ENCODE assay signal across 12 cellular contexts in the genomic region with DNA sequence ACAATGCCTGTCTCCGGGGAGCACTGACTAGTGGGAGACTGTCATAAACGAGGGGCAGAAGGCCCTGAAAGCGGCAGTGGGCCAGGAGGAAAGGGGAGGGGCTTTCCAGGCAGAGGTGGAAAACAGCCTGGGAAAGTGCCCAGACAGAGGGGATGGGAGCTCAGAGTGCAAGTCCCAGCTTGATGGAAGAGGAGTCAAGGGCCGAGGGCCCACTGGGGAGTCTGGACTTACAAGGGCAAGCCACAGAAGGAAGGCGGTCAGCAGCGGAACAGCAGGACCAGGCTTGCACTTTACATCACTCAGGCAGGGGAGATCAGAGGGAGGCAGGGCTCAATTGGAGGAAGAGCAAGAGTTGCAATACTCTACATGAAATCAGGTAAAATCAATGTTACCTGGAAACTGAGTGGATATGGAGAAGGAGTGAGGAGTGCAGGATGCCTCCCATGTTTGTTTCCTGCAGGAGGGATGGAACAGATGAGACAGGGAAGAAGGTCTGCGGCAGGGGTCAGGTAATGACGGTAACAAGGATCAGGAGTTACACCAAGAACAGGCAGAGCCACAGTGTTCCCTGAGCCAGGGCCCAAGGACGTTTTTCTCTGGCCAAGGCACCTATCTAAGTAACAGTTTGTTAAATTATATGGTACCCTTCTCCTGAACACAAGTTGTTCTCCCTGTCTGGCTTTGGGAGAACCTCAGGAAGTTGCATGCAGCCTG. TPM values are rescaled to one million over a fixed set of nuclear protein-coding genes. Genes with fewer than 3 reads are reported as not detected.
DNase-seq lines count a peak whose midpoint lies in the region; ATAC-seq and TF ChIP-seq lines count a peak whose summit lies in the region.
"Had no signal": no experiment of that assay in that cellular context is flagged by ENCODE, and none has a peak within 500 bp of the region (broad histone marks: within the 10 kb centered on the region; RNA-seq: fewer than 3 reads in every experiment).

No MANE protein-coding gene starts in this region.

- H3K9me3 ChIP-seq in thyroid gland, result no peaks in the 10 kb centered on the region

- no peak for ATAC-seq in GM21528 (IDR thresholded peaks at IDR 0.05; ENCODE audit: low FRiP score, unreplicated experiment)

- H3K4me1 Mint-ChIP-seq in activated naive CD4-positive, alpha-beta T cell treated with anti-CD3 and anti-CD28 coated beads, Interleukin-2, amount 10 ng/mL, durations not matched to agents 7 days and 5 days, result peaks cover 72% of the 10 kb centered on the region
- H3K4me1 Mint-ChIP-seq in chondrocyte (ENCODE audit: low read depth) (peaks cover 65% of the 10 kb centered on the region), mesothelial cell of epicardium (peaks cover 56% of the 10 kb centered on the region)

- CTCF ChIA-PET in activated naive CD4-positive, alpha-beta T cell treated with anti-CD3 and anti-CD28 coated beads, Interleukin-2, amount 10 ng/mL, durations not matched to agents 7 days and 5 days (lab: Charles Lee), result interaction anchor here (1.4 to 9.2 kb wide), 2 partner anchors 12 to 23 kb away, joined by 5 to 87 read pairs; partner anchors contain the start of gene PXN

- no peak for TF ChIP-seq CTCF in chondrocyte (IDR thresholded peaks at IDR 0.05)
- TF ChIP-seq CTCF in mesothelial cell of epicardium (IDR thresholded peaks at IDR 0.05; ENCODE audit: unreplicated experiment), result no peak
- no peak for TF ChIP-seq CTCF in thyroid gland (IDR thresholded peaks at IDR 0.05)

- no peaks in the 10 kb centered on the region for H3K27me3 ChIP-seq in thyroid gland

- intact Hi-C loops in thyroid gland (cut with DNase I), result no loop called here

- peaks cover 56% of the 10 kb centered on the region in 2 donors for H3K4me1 ChIP-seq in thyroid gland

- no peaks in the 10 kb centered on the region for H3K27me3 Mint-ChIP-seq in activated naive CD4-positive, alpha-beta T cell treated with anti-CD3 and anti-CD28 coated beads, Interleukin-2, amount 10 ng/mL, durations not matched to agents 7 days and 5 days
- H3K27me3 Mint-ChIP-seq in chondrocyte (ENCODE audit: low read depth), result no peaks in the 10 kb centered on the region
- no peaks in the 10 kb centered on the region for H3K27me3 Mint-ChIP-seq in mesothelial cell of epicardium (ENCODE audit: low read depth)

- WGBS in thyroid gland, 2 donors, result 65 to 70% methylated on average over 9 of the region's 9 CpGs

- H3K9me3 Mint-ChIP-seq in activated naive CD4-positive, alpha-beta T cell treated with anti-CD3 and anti-CD28 coated beads, Interleukin-2, amount 10 ng/mL, durations not matched to agents 7 days and 5 days, result no peaks in the 10 kb centered on the region
- H3K9me3 Mint-ChIP-seq in chondrocyte (ENCODE audit: low read depth), result no peaks in the 10 kb centered on the region
- no peaks in the 10 kb centered on the region for H3K9me3 Mint-ChIP-seq in mesothelial cell of epicardium

- peak overlapping the region; percentile 33 to 96 (median 96) for H3K27ac ChIP-seq in thyroid gland

- DNase-seq in activated naive CD4-positive, alpha-beta T cell treated with anti-CD3 and anti-CD28 coated beads, Interleukin-2, amount 10 ng/mL, durations not matched to agents 7 days and 5 days, result no peak
- DNase-seq in activated naive CD4-positive, alpha-beta T cell treated with Interleukin-2 at 50 U/mL for 16 hours, result no peak
- DNase-seq in chondrocyte (ENCODE audit: low spot score) (no peak), mesothelial cell of epicardium (ENCODE audit: low spot score in 2 of 2, unreplicated experiment in 2 of 2) (no peak), thyroid gland (no peak), amniotic stem cell (lab: John Stamatoyannopoulos, UW) (no peak)
- no peak for DNase-seq in stimulated activated CD4-positive, alpha-beta T cell treated with anti-CD3 and anti-CD28 coated beads, Interleukin-1b, Interleukin-23, amount 100 ng/mL, for 48 hours
- DNase-seq: ACHN; activated T-cell treated with anti-CD3 and anti-CD28 coated beads, Interleukin-2, amount 50 U/mL, for 1 hour; GDM1; nucleus accumbens had no signal

- H3K4me3 ChIP-seq in thyroid gland (replicated peaks in 1 of 3), result no peak overlapping the region

- peak overlapping the region; percentile 22 for H3K27ac Mint-ChIP-seq in activated naive CD4-positive, alpha-beta T cell treated with anti-CD3 and anti-CD28 coated beads, Interleukin-2, amount 10 ng/mL, durations not matched to agents 7 days and 5 days
- peak overlapping the region; percentile 15 for H3K27ac Mint-ChIP-seq in chondrocyte (ENCODE audit: unreplicated experiment)
- peak overlapping the region; percentile 32 for H3K27ac Mint-ChIP-seq in mesothelial cell of epicardium

- TF ChIP-seq POLR2A in thyroid gland (IDR thresholded peaks at IDR 0.05), result no peak

- H3K36me3 ChIP-seq in thyroid gland, result no peaks in the 10 kb centered on the region

- no peak overlapping the region for H3K4me3 Mint-ChIP-seq in activated naive CD4-positive, alpha-beta T cell treated with anti-CD3 and anti-CD28 coated beads, Interleukin-2, amount 10 ng/mL, durations not matched to agents 7 days and 5 days
- H3K4me3 Mint-ChIP-seq in chondrocyte (ENCODE audit: unreplicated experiment) (no peak overlapping the region), mesothelial cell of epicardium (no peak overlapping the region)

- H3K36me3 Mint-ChIP-seq in activated naive CD4-positive, alpha-beta T cell treated with anti-CD3 and anti-CD28 coated beads, Interleukin-2, amount 10 ng/mL, durations not matched to agents 7 days and 5 days, result peaks cover 41% of the 10 kb centered on the region
- H3K36me3 Mint-ChIP-seq in chondrocyte (ENCODE audit: low read depth) (peaks cover 3% of the 10 kb centered on the region), mesothelial cell of epicardium (no peaks in the 10 kb centered on the region)

RNA-seq across cellular contexts. Expression of gene PXN, which starts 23.8 kb away (rescaled TPM):
- 68.1 to 79.5 TPM (median 70.5 TPM) in 3 replicates for total RNA-seq in chondrocyte
- 113 to 123 TPM (median 117 TPM) in 3 replicates for total RNA-seq in mesothelial cell of epicardium
- total RNA-seq in thyroid gland, result 10 to 100 TPM; 61.7 to 95.5 (median 82.7) TPM

RNA-seq across cellular contexts. Expression of gene RPLP0, which starts 40.8 kb away (rescaled TPM):
- 1,691 to 2,186 TPM (median 1,706 TPM) in 3 replicates for total RNA-seq in chondrocyte
- total RNA-seq in mesothelial cell of epicardium, result 1,924 to 1,989 TPM (median 1,950 TPM) in 3 replicates
- 1,000 to 10,000 TPM; 1,176 to 3,070 (median 2,431) TPM for total RNA-seq in thyroid gland

RNA-seq across cellular contexts. Expression of gene GCN1, which starts 47.2 kb away (rescaled TPM):
- total RNA-seq in chondrocyte (92.3 to 137 TPM (median 97.5 TPM) in 3 replicates), mesothelial cell of epicardium (121 to 134 TPM (median 127 TPM) in 3 replicates), thyroid gland (100 to 1,000 TPM in 1 of 4 donors, 10 to 100 TPM in 3; 44.6 to 111 (median 73.6) TPM)

RNA-seq across cellular contexts. Expression of gene RNU4-2, which starts 50.0 kb away (rescaled TPM):
- total RNA-seq in chondrocyte (4,282 to 4,899 TPM (median 4,793 TPM) in 3 replicates), mesothelial cell of epicardium (9,118 to 10,048 TPM (median 9,930 TPM) in 3 replicates), thyroid gland (under 1 TPM; under 0.01 TPM)

RNA-seq across cellular contexts. Expression of gene RNU4-1, which starts 51.3 kb away (rescaled TPM):
- total RNA-seq in chondrocyte, result 1,613 to 1,880 TPM (median 1,738 TPM) in 3 replicates
- 5,196 to 5,477 TPM (median 5,368 TPM) in 3 replicates for total RNA-seq in mesothelial cell of epicardium
- under 1 TPM; under 0.01 TPM for total RNA-seq in thyroid gland
